Comparison of ENCODE assay signal across 14 cellular contexts in genomic region chr7:35512716-35513115, GRCh38.
A peak's percentile ranks its signal among the peaks of the same experiment; 100 is the strongest.
DNase-seq lines count a peak whose midpoint lies in the region; ATAC-seq lines count a peak whose summit lies in the region.
"Had no signal": no experiment of that assay in that cellular context is flagged by ENCODE, and none has a peak within 500 bp of the region (broad histone marks: within the 10 kb centered on the region; RNA-seq: fewer than 3 reads in every experiment).

No MANE protein-coding gene starts in this region.

- DNase-seq in Right ventricle myocardium inferior (ENCODE audit: missing footprints): no peak
- DNase-seq in cardiac septum (ENCODE audit: low spot score): no peak
- peak; percentile 18 for DNase-seq in Ammon's horn (ENCODE audit: low spot score)
- peak; percentile 35 for DNase-seq in left ventricle myocardium superior
- DNase-seq in medulla oblongata (ENCODE audit: extremely low spot score): peak; percentile 41
- DNase-seq in HCEC 1CT: no peak
- DNase-seq: 8988T; Calu3; CD8-positive, alpha-beta T cell; DMS79 treated with DMSO at 0.1 percent for 48 hours; GF-D8; GM23248 had no signal

- ATAC-seq in Right ventricle myocardium inferior: peak; percentile 67
- peak; percentile 63 for ATAC-seq in left ventricle myocardium superior
- ATAC-seq in HG03025 (IDR thresholded peaks at IDR 0.05; ENCODE audit: low FRiP score, unreplicated experiment): no peak
- no peak for ATAC-seq in HG02588 (IDR thresholded peaks at IDR 0.05; ENCODE audit: unreplicated experiment)
- ATAC-seq: CD8-positive, alpha-beta T cell had no signal

- intact Hi-C loops in Right ventricle myocardium inferior (cut with DNase I) (no loop called here), cardiac septum (cut with DNase I) (no loop called here), left ventricle myocardium superior (cut with micrococcal nuclease) (no loop called here)

Comparison
In these comparisons a context has a peak if more than half of its experiments do, and no peak if none do; other contexts are left out.
1. DNase-seq: peak in Ammon's horn (single experiment), left ventricle myocardium superior (single experiment) and medulla oblongata (single experiment); none in Right ventricle myocardium inferior (single experiment), cardiac septum (single experiment) and HCEC 1CT (single experiment).
2. ATAC-seq: peak in Right ventricle myocardium inferior (single experiment) and left ventricle myocardium superior (single experiment); none in HG03025 (single experiment) and HG02588 (single experiment).